8 cellular contexts compared by ENCODE assay signal in genomic region chr15:41334293-41335120, GRCh38. TPM values are rescaled to one million over a fixed set of nuclear protein-coding genes. Genes with fewer than 3 reads are reported as not detected.
DNase-seq lines count a peak whose midpoint lies in the region; ATAC-seq and TF ChIP-seq lines count a peak whose summit lies in the region.

No MANE protein-coding gene starts in this region.

- POLR2A ChIA-PET in Caco-2 (lab: Charles Lee) = no interaction called here
- POLR2A ChIA-PET in activated CD8-positive, alpha-beta T cell treated with anti-CD3 and anti-CD28 coated beads for 36 hours (lab: Charles Lee) = interaction anchor here (0.5 to 2.6 kb wide), 3 partner anchors 9 to 82 kb away, joined by 3 to 18 read pairs (median 5); no protein-coding TSS in a partner anchor

- peak overlapping the region; percentile 89 for H3K4me3 Mint-ChIP-seq in Caco-2 (ENCODE audit: unreplicated experiment)
- peak overlapping the region; percentile 92 for H3K4me3 Mint-ChIP-seq in activated CD8-positive, alpha-beta T cell treated with anti-CD3 and anti-CD28 coated beads for 36 hours

- DNase-seq in Caco-2 (no peak), KBM-7 (peak; percentile 43), myocyte (ENCODE audit: low read depth) (peak; percentile 8), cerebellum (ENCODE audit: low spot score) (no peak)
- no peak for DNase-seq in activated CD8-positive, alpha-beta T cell treated with anti-CD3 and anti-CD28 coated beads for 36 hours
- DNase-seq in stimulated activated CD4-positive, alpha-beta T cell treated with anti-CD3 and anti-CD28 coated beads, Interleukin-4, amount 100 ng/mL, for 24 hours = no peak

- peak overlapping the region; percentile 74 for H3K27ac Mint-ChIP-seq in Caco-2 (ENCODE audit: unreplicated experiment)
- H3K27ac Mint-ChIP-seq in activated CD8-positive, alpha-beta T cell treated with anti-CD3 and anti-CD28 coated beads for 36 hours = peak overlapping the region; percentile 33

- H3K27me3 Mint-ChIP-seq in Caco-2 (ENCODE audit: insufficient read depth, unreplicated experiment) = no peaks in the 10 kb centered on the region
- H3K27me3 Mint-ChIP-seq in activated CD8-positive, alpha-beta T cell treated with anti-CD3 and anti-CD28 coated beads for 36 hours = no peaks in the 10 kb centered on the region

- no peak for TF ChIP-seq CTCF in Caco-2 (IDR thresholded peaks at IDR 0.05; ENCODE audit: insufficient read depth in 1 of 2, low read depth in 1 of 2, low read length in 1 of 2, severe bottlenecking in 1 of 2, unreplicated experiment in 1 of 2)
- no peak for TF ChIP-seq CTCF in activated CD8-positive, alpha-beta T cell treated with anti-CD3 and anti-CD28 coated beads for 36 hours (IDR thresholded peaks at IDR 0.05)

- no peaks in the 10 kb centered on the region for H3K36me3 ChIP-seq in Caco-2 (ENCODE audit: control insufficient read depth, insufficient read depth, low read length)

- in situ Hi-C loops in KBM-7 (cut with MboI; ENCODE audit: low pct_unique_long_range_greater_than_20kb, low sequenced_read_pairs) = no loop called here

- H3K4me1 ChIP-seq in Caco-2 = peaks cover 4% of the 10 kb centered on the region; the same call in 1 of the 2 replicates

- no peak for ATAC-seq in activated CD8-positive, alpha-beta T cell treated with anti-CD3 and anti-CD28 coated beads for 36 hours
- ATAC-seq in GM21447 (IDR thresholded peaks at IDR 0.05; ENCODE audit: unreplicated experiment) = no peak
- no peak for ATAC-seq in GM18867 (IDR thresholded peaks at IDR 0.05; ENCODE audit: unreplicated experiment)

- intact Hi-C loops in Caco-2 (cut with micrococcal nuclease; ENCODE audit: unreplicated experiment) = loop anchor here (10.0 kb wide), 1 partner anchor 430 kb away; no protein-coding TSS in a partner anchor
- intact Hi-C loops in activated CD8-positive, alpha-beta T cell treated with anti-CD3 and anti-CD28 coated beads for 36 hours (cut with micrococcal nuclease) = loop anchor here (5.0 kb wide), 1 partner anchor 47 kb away; no protein-coding TSS in a partner anchor

- H3K36me3 Mint-ChIP-seq in Caco-2 (ENCODE audit: insufficient read depth, unreplicated experiment) = peaks cover 48% of the 10 kb centered on the region
- H3K36me3 Mint-ChIP-seq in activated CD8-positive, alpha-beta T cell treated with anti-CD3 and anti-CD28 coated beads for 36 hours (ENCODE audit: low read depth) = peaks cover 21% of the 10 kb centered on the region

- no peaks in the 10 kb centered on the region for H3K9me3 Mint-ChIP-seq in Caco-2 (ENCODE audit: unreplicated experiment)
- H3K9me3 Mint-ChIP-seq in activated CD8-positive, alpha-beta T cell treated with anti-CD3 and anti-CD28 coated beads for 36 hours = no peaks in the 10 kb centered on the region

- H3K4me3 ChIP-seq in Caco-2 (ENCODE audit: low read depth, low read length) = peak overlapping the region; percentile 76

- H3K9me3 ChIP-seq in Caco-2 = no peaks in the 10 kb centered on the region

- H3K4me1 Mint-ChIP-seq in Caco-2 (ENCODE audit: low read depth, unreplicated experiment) = peaks cover 16% of the 10 kb centered on the region
- H3K4me1 Mint-ChIP-seq in activated CD8-positive, alpha-beta T cell treated with anti-CD3 and anti-CD28 coated beads for 36 hours (ENCODE audit: low read depth) = peaks cover 23% of the 10 kb centered on the region

- H3K27me3 ChIP-seq in Caco-2 (replicated peaks; ENCODE audit: control insufficient read depth, insufficient read depth, low read length) = no peaks in the 10 kb centered on the region

- BruUV-seq in Caco-2 (replicated peaks; lab: Mats Ljungman, UMichigan) = no TSS peak

- CTCF ChIA-PET in Caco-2 (lab: Charles Lee) = no interaction called here
- CTCF ChIA-PET in activated CD8-positive, alpha-beta T cell treated with anti-CD3 and anti-CD28 coated beads for 36 hours (lab: Charles Lee) = interaction anchor here (1.5 kb wide), 1 partner anchor 33 kb away, joined by 3 read pairs; no protein-coding TSS in a partner anchor

RNA-seq across cellular contexts. Expression of gene NUSAP1, which starts 1.8 kb away (rescaled TPM):
- total RNA-seq in Caco-2 (2022) (106 and 110 TPM in 2 replicates), myocyte (6.6 and 11.3 TPM in 2 replicates), cerebellum (50.7 TPM)
- total RNA-seq in activated CD8-positive, alpha-beta T cell treated with anti-CD3 and anti-CD28 coated beads for 36 hours = 100 to 1,000 TPM; 163 to 170 TPM
- 0.49 TPM for polyA plus RNA-seq in myocyte (2012)

RNA-seq across cellular contexts. Expression of gene OIP5, which starts 2.1 kb away (rescaled TPM):
- total RNA-seq in Caco-2 (2022) = 23.4 and 26.4 TPM in 2 replicates
- total RNA-seq in activated CD8-positive, alpha-beta T cell treated with anti-CD3 and anti-CD28 coated beads for 36 hours = 10 to 100 TPM; 13.5 to 13.6 TPM
- total RNA-seq in myocyte = 0.78 TPM in 1 of 2 replicates, not detected in the other
- polyA plus RNA-seq in myocyte (2012) = 0.61 TPM
- 4.6 TPM for total RNA-seq in cerebellum

Comparison
In these comparisons a context has a peak if more than half of its experiments do, and no peak if none do; other contexts are left out.
1. DNase-seq: peak in KBM-7 (single experiment) and myocyte (single experiment); none in Caco-2 (0 of 2), activated CD8-positive, alpha-beta T cell treated with anti-CD3 and anti-CD28 coated beads for 36 hours (single experiment), cerebellum (single experiment) and stimulated activated CD4-positive, alpha-beta T cell treated with anti-CD3 and anti-CD28 coated beads, Interleukin-4, amount 100 ng/mL, for 24 hours (single experiment).